In the genomic region with DNA sequence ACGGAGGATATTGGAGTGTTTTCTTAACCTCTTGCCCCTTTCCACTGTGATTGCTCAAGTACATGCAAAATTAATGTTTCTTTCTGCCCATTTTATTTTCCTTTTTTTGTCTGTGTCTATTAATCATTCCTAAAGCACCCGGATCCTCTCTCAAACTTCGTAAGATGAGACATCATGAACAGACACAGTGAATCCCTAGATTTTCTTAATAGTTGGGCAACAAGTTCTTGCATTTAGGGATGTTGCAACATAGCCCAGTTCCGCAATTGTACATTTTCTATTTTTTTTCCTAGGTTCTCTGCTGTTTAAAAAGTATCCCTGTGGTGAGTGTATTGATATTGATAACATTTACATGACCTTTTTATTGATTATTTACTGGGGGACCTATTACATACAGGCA, we compare ENCODE assay signal across 1 cellular context.
A peak's percentile ranks its signal among the peaks of the same experiment; 100 is the strongest.
TF ChIP-seq lines count a peak whose summit lies in the region.

No MANE protein-coding gene starts in this region.

TF ChIP-seq in HepG2, 621 proteins besides CTCF, POLR2A, EP300 and RAD21:
- TF ChIP-seq, protein P1, sequence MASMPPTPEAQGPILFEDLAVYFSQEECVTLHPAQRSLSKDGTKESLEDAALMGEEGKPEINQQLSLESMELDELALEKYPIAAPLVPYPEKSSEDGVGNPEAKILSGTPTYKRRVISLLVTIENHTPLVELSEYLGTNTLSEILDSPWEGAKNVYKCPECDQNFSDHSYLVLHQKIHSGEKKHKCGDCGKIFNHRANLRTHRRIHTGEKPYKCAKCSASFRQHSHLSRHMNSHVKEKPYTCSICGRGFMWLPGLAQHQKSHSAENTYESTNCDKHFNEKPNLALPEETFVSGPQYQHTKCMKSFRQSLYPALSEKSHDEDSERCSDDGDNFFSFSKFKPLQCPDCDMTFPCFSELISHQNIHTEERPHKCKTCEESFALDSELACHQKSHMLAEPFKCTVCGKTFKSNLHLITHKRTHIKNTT (CRISPR knock-in tag; IDR thresholded peaks at IDR 0.05): no peak
- TF ChIP-seq, protein P2, sequence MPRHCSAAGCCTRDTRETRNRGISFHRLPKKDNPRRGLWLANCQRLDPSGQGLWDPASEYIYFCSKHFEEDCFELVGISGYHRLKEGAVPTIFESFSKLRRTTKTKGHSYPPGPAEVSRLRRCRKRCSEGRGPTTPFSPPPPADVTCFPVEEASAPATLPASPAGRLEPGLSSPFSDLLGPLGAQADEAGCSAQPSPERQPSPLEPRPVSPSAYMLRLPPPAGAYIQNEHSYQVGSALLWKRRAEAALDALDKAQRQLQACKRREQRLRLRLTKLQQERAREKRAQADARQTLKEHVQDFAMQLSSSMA (CRISPR knock-in tag; IDR thresholded peaks at IDR 0.05): no peak
- TF ChIP-seq CEBPG (CRISPR knock-in tag; IDR thresholded peaks at IDR 0.05) (peak; percentile 56; the same call in 1 of the 2 replicates), KDM3A (CRISPR knock-in tag; IDR thresholded peaks at IDR 0.05; ENCODE audit: low read depth) (no peak), ZNF432 (CRISPR knock-in tag; IDR thresholded peaks at IDR 0.05; ENCODE audit: borderline replicate concordance) (no peak), ESRRA (CRISPR knock-in tag; IDR thresholded peaks at IDR 0.05; ENCODE audit: low read depth) (no peak), CEBPB (IDR thresholded peaks at IDR 0.05; ENCODE audit: borderline replicate concordance, low read depth, low read length) (peak; percentile 83), REL (CRISPR knock-in tag; conservative IDR thresholded peaks at IDR 0.05) (no peak), MXI1 (IDR thresholded peaks at IDR 0.05; ENCODE audit: borderline replicate concordance, low read depth, low read length) (no peak)
- TF ChIP-seq, protein P3, sequence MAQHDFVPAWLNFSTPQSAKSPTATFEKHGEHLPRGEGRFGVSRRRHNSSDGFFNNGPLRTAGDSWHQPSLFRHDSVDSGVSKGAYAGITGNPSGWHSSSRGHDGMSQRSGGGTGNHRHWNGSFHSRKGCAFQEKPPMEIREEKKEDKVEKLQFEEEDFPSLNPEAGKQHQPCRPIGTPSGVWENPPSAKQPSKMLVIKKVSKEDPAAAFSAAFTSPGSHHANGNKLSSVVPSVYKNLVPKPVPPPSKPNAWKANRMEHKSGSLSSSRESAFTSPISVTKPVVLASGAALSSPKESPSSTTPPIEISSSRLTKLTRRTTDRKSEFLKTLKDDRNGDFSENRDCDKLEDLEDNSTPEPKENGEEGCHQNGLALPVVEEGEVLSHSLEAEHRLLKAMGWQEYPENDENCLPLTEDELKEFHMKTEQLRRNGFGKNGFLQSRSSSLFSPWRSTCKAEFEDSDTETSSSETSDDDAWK (CRISPR knock-in tag; IDR thresholded peaks at IDR 0.05): no peak
- TF ChIP-seq, protein P4, sequence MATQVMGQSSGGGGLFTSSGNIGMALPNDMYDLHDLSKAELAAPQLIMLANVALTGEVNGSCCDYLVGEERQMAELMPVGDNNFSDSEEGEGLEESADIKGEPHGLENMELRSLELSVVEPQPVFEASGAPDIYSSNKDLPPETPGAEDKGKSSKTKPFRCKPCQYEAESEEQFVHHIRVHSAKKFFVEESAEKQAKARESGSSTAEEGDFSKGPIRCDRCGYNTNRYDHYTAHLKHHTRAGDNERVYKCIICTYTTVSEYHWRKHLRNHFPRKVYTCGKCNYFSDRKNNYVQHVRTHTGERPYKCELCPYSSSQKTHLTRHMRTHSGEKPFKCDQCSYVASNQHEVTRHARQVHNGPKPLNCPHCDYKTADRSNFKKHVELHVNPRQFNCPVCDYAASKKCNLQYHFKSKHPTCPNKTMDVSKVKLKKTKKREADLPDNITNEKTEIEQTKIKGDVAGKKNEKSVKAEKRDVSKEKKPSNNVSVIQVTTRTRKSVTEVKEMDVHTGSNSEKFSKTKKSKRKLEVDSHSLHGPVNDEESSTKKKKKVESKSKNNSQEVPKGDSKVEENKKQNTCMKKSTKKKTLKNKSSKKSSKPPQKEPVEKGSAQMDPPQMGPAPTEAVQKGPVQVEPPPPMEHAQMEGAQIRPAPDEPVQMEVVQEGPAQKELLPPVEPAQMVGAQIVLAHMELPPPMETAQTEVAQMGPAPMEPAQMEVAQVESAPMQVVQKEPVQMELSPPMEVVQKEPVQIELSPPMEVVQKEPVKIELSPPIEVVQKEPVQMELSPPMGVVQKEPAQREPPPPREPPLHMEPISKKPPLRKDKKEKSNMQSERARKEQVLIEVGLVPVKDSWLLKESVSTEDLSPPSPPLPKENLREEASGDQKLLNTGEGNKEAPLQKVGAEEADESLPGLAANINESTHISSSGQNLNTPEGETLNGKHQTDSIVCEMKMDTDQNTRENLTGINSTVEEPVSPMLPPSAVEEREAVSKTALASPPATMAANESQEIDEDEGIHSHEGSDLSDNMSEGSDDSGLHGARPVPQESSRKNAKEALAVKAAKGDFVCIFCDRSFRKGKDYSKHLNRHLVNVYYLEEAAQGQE (IDR thresholded peaks at IDR 0.05; ENCODE audit: borderline replicate concordance in 1 of 2, low read depth in 1 of 2, low read length in 2 of 2): no peak
- TF ChIP-seq, protein P5, sequence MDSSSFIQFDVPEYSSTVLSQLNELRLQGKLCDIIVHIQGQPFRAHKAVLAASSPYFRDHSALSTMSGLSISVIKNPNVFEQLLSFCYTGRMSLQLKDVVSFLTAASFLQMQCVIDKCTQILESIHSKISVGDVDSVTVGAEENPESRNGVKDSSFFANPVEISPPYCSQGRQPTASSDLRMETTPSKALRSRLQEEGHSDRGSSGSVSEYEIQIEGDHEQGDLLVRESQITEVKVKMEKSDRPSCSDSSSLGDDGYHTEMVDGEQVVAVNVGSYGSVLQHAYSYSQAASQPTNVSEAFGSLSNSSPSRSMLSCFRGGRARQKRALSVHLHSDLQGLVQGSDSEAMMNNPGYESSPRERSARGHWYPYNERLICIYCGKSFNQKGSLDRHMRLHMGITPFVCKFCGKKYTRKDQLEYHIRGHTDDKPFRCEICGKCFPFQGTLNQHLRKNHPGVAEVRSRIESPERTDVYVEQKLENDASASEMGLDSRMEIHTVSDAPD (CRISPR knock-in tag; IDR thresholded peaks at IDR 0.05): no peak
- TF ChIP-seq, protein P6, sequence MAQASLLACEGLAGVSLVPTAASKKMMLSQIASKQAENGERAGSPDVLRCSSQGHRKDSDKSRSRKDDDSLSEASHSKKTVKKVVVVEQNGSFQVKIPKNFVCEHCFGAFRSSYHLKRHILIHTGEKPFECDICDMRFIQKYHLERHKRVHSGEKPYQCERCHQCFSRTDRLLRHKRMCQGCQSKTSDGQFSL (CRISPR knock-in tag; IDR thresholded peaks at IDR 0.05): no peak
- TF ChIP-seq, protein P7, sequence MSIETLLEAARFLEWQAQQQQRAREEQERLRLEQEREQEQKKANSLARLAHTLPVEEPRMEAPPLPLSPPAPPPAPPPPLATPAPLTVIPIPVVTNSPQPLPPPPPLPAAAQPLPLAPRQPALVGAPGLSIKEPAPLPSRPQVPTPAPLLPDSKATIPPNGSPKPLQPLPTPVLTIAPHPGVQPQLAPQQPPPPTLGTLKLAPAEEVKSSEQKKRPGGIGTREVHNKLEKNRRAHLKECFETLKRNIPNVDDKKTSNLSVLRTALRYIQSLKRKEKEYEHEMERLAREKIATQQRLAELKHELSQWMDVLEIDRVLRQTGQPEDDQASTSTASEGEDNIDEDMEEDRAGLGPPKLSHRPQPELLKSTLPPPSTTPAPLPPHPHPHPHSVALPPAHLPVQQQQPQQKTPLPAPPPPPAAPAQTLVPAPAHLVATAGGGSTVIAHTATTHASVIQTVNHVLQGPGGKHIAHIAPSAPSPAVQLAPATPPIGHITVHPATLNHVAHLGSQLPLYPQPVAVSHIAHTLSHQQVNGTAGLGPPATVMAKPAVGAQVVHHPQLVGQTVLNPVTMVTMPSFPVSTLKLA (IDR thresholded peaks at IDR 0.05): no peak
